In the genomic region with DNA sequence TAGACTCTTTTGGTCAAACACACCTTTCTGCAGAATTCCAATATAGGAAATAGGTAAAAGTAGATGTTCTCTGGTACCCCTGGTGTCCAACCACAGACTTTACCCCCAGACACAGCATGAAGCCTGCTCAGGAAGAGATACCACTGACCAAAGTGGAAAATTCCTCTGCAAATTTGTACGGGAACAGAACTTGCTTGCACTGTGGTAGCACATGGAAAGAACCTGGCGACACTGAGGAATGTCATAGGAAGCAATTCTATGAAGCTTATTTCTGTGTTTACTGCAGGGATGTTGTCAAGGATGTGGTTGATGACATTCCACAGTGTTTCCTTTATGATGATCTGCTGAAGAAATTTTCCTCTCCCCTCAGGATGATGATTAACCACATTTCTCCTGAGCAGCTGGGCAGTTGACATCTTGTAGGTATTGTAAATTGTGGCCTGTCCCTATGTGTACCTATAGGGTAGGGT, we compare ENCODE assay signal across 13 cellular contexts.
DNase-seq lines count a peak whose midpoint lies in the region; ATAC-seq and TF ChIP-seq lines count a peak whose summit lies in the region.
"Had no signal": no experiment of that assay in that cellular context is flagged by ENCODE, and none has a peak within 500 bp of the region (broad histone marks: within the 10 kb centered on the region; RNA-seq: fewer than 3 reads in every experiment).

No MANE protein-coding gene starts in this region.

- peak; percentile 18 for ATAC-seq in HG02678 (IDR thresholded peaks at IDR 0.05; ENCODE audit: unreplicated experiment)
- ATAC-seq: activated naive CD4-positive, alpha-beta T cell treated with anti-CD3 and anti-CD28 coated beads, Interleukin-2, amount 50 U/mL, for 72 hours; esophagus mucosa had no signal

- no peak overlapping the region for H3K9ac ChIP-seq in adipocyte (ENCODE audit: low read length)

- peak; percentile 44 for DNase-seq in AG10803 (ENCODE audit: low read depth)
- peak; percentile 8 for DNase-seq in adipocyte (ENCODE audit: low read depth)
- DNase-seq in iris pigment epithelial cell (ENCODE audit: low read depth): peak; percentile 87
- DNase-seq in T-helper 9 cell: no peak
- DNase-seq in NCI-H446 treated with DMSO at 0.1 percent for 48 hours (lab: John Stamatoyannopoulos, UW): no peak
- no peak for DNase-seq in activated T-cell treated with anti-CD3 and anti-CD28 coated beads, Interleukin-2, amount 50 U/mL, for 1 hour
- no peak for DNase-seq in SIG-M5 treated with dmso at 0.1 percent for 504 hours (lab: John Stamatoyannopoulos, UW; ENCODE audit: unreplicated experiment)
- DNase-seq: activated CD4-positive, alpha-beta T cell treated with anti-CD3 and anti-CD28 coated beads for 4 hours; NCI-H1930; spleen had no signal

- H3K9me3 ChIP-seq in adipocyte (ENCODE audit: control insufficient read depth, low read length): peaks cover 4% of the 10 kb centered on the region
- H3K9me3 ChIP-seq: spleen had no signal

- peaks cover 5% of the 10 kb centered on the region for H3K27me3 ChIP-seq in adipocyte (replicated peaks; ENCODE audit: control insufficient read depth, insufficient read depth, low read length)
- H3K27me3 ChIP-seq: spleen had no signal

- no peaks in the 10 kb centered on the region for H3K36me3 ChIP-seq in adipocyte (ENCODE audit: control insufficient read depth, insufficient read depth, low read length, severe bottlenecking)
- H3K36me3 ChIP-seq: spleen had no signal

- H3K4me1 ChIP-seq in adipocyte (ENCODE audit: control insufficient read depth, insufficient read depth, low read length): no peaks in the 10 kb centered on the region

- no peak overlapping the region for H3K4me3 ChIP-seq in AG10803 (ENCODE audit: low read length)
- no peak overlapping the region for H3K4me3 ChIP-seq in adipocyte (ENCODE audit: low read length)
- H3K4me3 ChIP-seq: spleen had no signal

- no peak for TF ChIP-seq CTCF in AG10803 (conservative IDR thresholded peaks at IDR 0.05; ENCODE audit: low read length)

Comparison
In these comparisons a context has a peak if more than half of its experiments do, and no peak if none do; other contexts are left out.
1. DNase-seq: peak in AG10803 (single experiment), adipocyte (single experiment) and iris pigment epithelial cell (single experiment); none in T-helper 9 cell (single experiment), NCI-H446 treated with DMSO at 0.1 percent for 48 hours (single experiment), activated T-cell treated with anti-CD3 and anti-CD28 coated beads, Interleukin-2, amount 50 U/mL, for 1 hour (single experiment) and SIG-M5 treated with dmso at 0.1 percent for 504 hours (single experiment).